ENCODE assay signal across 1 cellular context in genomic region chr19:3243851-3244700, GRCh38.
TF ChIP-seq lines count a peak whose summit lies in the region.

No MANE protein-coding gene starts in this region.

TF ChIP-seq in HepG2, 621 proteins besides CTCF, POLR2A, EP300 and RAD21 (continued from another document and continues in another):
- TF ChIP-seq, protein P1, sequence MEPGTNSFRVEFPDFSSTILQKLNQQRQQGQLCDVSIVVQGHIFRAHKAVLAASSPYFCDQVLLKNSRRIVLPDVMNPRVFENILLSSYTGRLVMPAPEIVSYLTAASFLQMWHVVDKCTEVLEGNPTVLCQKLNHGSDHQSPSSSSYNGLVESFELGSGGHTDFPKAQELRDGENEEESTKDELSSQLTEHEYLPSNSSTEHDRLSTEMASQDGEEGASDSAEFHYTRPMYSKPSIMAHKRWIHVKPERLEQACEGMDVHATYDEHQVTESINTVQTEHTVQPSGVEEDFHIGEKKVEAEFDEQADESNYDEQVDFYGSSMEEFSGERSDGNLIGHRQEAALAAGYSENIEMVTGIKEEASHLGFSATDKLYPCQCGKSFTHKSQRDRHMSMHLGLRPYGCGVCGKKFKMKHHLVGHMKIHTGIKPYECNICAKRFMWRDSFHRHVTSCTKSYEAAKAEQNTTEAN (CRISPR knock-in tag; conservative IDR thresholded peaks at IDR 0.05), result no peak
- TF ChIP-seq ETS1 (CRISPR knock-in tag; IDR thresholded peaks at IDR 0.05) (no peak), TCF7 (IDR thresholded peaks at IDR 0.05; ENCODE audit: low read depth) (no peak), HMG20A (CRISPR knock-in tag; IDR thresholded peaks at IDR 0.05; ENCODE audit: borderline replicate concordance) (no peak), CBX1 (IDR thresholded peaks at IDR 0.05; ENCODE audit: low read depth) (no peak), ZNF34 (CRISPR knock-in tag; IDR thresholded peaks at IDR 0.05; ENCODE audit: borderline replicate concordance) (no peak), ZNF83 (CRISPR knock-in tag; IDR thresholded peaks at IDR 0.05; ENCODE audit: borderline replicate concordance) (peak; percentile 58; the same call in 1 of the 2 replicates), ZFP37 (CRISPR knock-in tag; IDR thresholded peaks at IDR 0.05; ENCODE audit: borderline replicate concordance) (peak; percentile 81; the same call in 1 of the 2 replicates), CAMTA2 (CRISPR knock-in tag; IDR thresholded peaks at IDR 0.05; ENCODE audit: borderline replicate concordance) (no peak), CREM (IDR thresholded peaks at IDR 0.05) (no peak), CREM (CRISPR knock-in tag; IDR thresholded peaks at IDR 0.05) (no peak), DR1 (CRISPR knock-in tag; IDR thresholded peaks at IDR 0.05) (no peak), MYNN (CRISPR knock-in tag; IDR thresholded peaks at IDR 0.05; ENCODE audit: low read depth) (no peak), ZNF773 (CRISPR knock-in tag; IDR thresholded peaks at IDR 0.05; ENCODE audit: borderline replicate concordance) (no peak), ARID4A (CRISPR knock-in tag; IDR thresholded peaks at IDR 0.05; ENCODE audit: borderline replicate concordance) (peak; percentile 59; the same call in 1 of the 2 replicates), HNRNPLL (IDR thresholded peaks at IDR 0.05; ENCODE audit: low read depth, low read length, poor library complexity, severe bottlenecking) (no peak), RFX3 (CRISPR knock-in tag; IDR thresholded peaks at IDR 0.05) (no peak), SP2 (CRISPR knock-in tag; IDR thresholded peaks at IDR 0.05) (no peak), ZBTB25 (CRISPR knock-in tag; IDR thresholded peaks at IDR 0.05) (0 out of 2 replicates have a peak, but pooled peaks have one; percentile 50), ZNF557 (CRISPR knock-in tag; IDR thresholded peaks at IDR 0.05) (peak; percentile 90; the same call in 1 of the 2 replicates), CENPX (CRISPR knock-in tag; IDR thresholded peaks at IDR 0.05) (no peak), IRF2 (CRISPR knock-in tag; IDR thresholded peaks at IDR 0.05) (peak; percentile 44; the same call in 1 of the 2 replicates), MTF1 (CRISPR knock-in tag; IDR thresholded peaks at IDR 0.05) (no peak), ZGPAT (CRISPR knock-in tag; IDR thresholded peaks at IDR 0.05) (no peak), ZFX (CRISPR knock-in tag; IDR thresholded peaks at IDR 0.05; ENCODE audit: low read depth) (0 out of 2 replicates have a peak, but pooled peaks have one; percentile 31), ZNF543 (CRISPR knock-in tag; IDR thresholded peaks at IDR 0.05) (no peak), GABPB1 (CRISPR knock-in tag; IDR thresholded peaks at IDR 0.05) (peak; percentile 23; the same call in 1 of the 2 replicates), ZNF367 (CRISPR knock-in tag; IDR thresholded peaks at IDR 0.05; ENCODE audit: borderline replicate concordance) (no peak), ZNF484 (CRISPR knock-in tag; IDR thresholded peaks at IDR 0.05; ENCODE audit: borderline replicate concordance, low read depth) (no peak), ZNF10 (CRISPR knock-in tag; IDR thresholded peaks at IDR 0.05; ENCODE audit: borderline replicate concordance, low read depth) (no peak), ARHGAP35 (CRISPR knock-in tag; IDR thresholded peaks at IDR 0.05; ENCODE audit: borderline replicate concordance) (no peak), ATF5 (CRISPR knock-in tag; IDR thresholded peaks at IDR 0.05; ENCODE audit: low read depth) (no peak), NR2F1 (CRISPR knock-in tag; IDR thresholded peaks at IDR 0.05) (no peak)
- TF ChIP-seq, protein P2, sequence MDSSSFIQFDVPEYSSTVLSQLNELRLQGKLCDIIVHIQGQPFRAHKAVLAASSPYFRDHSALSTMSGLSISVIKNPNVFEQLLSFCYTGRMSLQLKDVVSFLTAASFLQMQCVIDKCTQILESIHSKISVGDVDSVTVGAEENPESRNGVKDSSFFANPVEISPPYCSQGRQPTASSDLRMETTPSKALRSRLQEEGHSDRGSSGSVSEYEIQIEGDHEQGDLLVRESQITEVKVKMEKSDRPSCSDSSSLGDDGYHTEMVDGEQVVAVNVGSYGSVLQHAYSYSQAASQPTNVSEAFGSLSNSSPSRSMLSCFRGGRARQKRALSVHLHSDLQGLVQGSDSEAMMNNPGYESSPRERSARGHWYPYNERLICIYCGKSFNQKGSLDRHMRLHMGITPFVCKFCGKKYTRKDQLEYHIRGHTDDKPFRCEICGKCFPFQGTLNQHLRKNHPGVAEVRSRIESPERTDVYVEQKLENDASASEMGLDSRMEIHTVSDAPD (CRISPR knock-in tag; IDR thresholded peaks at IDR 0.05), result no peak
- TF ChIP-seq, protein P3, sequence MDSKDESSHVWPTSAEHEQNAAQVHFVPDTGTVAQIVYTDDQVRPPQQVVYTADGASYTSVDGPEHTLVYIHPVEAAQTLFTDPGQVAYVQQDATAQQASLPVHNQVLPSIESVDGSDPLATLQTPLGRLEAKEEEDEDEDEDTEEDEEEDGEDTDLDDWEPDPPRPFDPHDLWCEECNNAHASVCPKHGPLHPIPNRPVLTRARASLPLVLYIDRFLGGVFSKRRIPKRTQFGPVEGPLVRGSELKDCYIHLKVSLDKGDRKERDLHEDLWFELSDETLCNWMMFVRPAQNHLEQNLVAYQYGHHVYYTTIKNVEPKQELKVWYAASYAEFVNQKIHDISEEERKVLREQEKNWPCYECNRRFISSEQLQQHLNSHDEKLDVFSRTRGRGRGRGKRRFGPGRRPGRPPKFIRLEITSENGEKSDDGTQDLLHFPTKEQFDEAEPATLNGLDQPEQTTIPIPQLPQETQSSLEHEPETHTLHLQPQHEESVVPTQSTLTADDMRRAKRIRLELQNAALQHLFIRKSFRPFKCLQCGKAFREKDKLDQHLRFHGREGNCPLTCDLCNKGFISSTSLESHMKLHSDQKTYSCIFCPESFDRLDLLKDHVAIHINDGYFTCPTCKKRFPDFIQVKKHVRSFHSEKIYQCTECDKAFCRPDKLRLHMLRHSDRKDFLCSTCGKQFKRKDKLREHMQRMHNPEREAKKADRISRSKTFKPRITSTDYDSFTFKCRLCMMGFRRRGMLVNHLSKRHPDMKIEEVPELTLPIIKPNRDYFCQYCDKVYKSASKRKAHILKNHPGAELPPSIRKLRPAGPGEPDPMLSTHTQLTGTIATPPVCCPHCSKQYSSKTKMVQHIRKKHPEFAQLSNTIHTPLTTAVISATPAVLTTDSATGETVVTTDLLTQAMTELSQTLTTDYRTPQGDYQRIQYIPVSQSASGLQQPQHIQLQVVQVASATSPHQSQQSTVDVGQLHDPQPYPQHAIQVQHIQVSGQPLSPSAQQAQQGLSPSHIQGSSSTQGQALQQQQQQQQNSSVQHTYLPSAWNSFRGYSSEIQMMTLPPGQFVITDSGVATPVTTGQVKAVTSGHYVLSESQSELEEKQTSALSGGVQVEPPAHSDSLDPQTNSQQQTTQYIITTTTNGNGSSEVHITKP (CRISPR knock-in tag; IDR thresholded peaks at IDR 0.05; ENCODE audit: low read depth), result no peak
- TF ChIP-seq, protein P4, sequence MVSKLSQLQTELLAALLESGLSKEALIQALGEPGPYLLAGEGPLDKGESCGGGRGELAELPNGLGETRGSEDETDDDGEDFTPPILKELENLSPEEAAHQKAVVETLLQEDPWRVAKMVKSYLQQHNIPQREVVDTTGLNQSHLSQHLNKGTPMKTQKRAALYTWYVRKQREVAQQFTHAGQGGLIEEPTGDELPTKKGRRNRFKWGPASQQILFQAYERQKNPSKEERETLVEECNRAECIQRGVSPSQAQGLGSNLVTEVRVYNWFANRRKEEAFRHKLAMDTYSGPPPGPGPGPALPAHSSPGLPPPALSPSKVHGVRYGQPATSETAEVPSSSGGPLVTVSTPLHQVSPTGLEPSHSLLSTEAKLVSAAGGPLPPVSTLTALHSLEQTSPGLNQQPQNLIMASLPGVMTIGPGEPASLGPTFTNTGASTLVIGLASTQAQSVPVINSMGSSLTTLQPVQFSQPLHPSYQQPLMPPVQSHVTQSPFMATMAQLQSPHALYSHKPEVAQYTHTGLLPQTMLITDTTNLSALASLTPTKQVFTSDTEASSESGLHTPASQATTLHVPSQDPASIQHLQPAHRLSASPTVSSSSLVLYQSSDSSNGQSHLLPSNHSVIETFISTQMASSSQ (IDR thresholded peaks at IDR 0.05; ENCODE audit: low read depth), result no peak
- TF ChIP-seq, protein P4 (CRISPR knock-in tag; IDR thresholded peaks at IDR 0.05; ENCODE audit: borderline replicate concordance), result no peak
- TF ChIP-seq, protein P5, sequence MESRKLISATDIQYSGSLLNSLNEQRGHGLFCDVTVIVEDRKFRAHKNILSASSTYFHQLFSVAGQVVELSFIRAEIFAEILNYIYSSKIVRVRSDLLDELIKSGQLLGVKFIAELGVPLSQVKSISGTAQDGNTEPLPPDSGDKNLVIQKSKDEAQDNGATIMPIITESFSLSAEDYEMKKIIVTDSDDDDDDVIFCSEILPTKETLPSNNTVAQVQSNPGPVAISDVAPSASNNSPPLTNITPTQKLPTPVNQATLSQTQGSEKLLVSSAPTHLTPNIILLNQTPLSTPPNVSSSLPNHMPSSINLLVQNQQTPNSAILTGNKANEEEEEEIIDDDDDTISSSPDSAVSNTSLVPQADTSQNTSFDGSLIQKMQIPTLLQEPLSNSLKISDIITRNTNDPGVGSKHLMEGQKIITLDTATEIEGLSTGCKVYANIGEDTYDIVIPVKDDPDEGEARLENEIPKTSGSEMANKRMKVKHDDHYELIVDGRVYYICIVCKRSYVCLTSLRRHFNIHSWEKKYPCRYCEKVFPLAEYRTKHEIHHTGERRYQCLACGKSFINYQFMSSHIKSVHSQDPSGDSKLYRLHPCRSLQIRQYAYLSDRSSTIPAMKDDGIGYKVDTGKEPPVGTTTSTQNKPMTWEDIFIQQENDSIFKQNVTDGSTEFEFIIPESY (CRISPR knock-in tag; IDR thresholded peaks at IDR 0.05), result no peak
